ENCODE assay signal across 7 cellular contexts in genomic region chr16:87778830-87779579, GRCh38. TPM values are rescaled to one million over a fixed set of nuclear protein-coding genes. Genes with fewer than 3 reads are reported as not detected.
DNase-seq lines count a peak whose midpoint lies in the region; ATAC-seq and TF ChIP-seq lines count a peak whose summit lies in the region.

No MANE protein-coding gene starts in this region.

- H3K4me3 ChIP-seq in astrocyte of the cerebellum (ENCODE audit: low read depth, low read length), result no peak overlapping the region
- H3K4me3 ChIP-seq in sigmoid colon, result no peak overlapping the region

- ATAC-seq in GM18498 (IDR thresholded peaks at IDR 0.05; ENCODE audit: unreplicated experiment) (peak; percentile 56), HG02973 (IDR thresholded peaks at IDR 0.05; ENCODE audit: unreplicated experiment) (peak; percentile 42)

- WGBS in sigmoid colon, 2 donors, result 26 to 29% methylated on average over 41 of the region's 41 CpGs

- intact Hi-C loops in sigmoid colon (cut with DNase I), result loop anchor here (1.0 to 2.0 kb wide), 3 partner anchors 74 to 130 kb away; no protein-coding TSS in a partner anchor

- TF ChIP-seq CTCF in astrocyte of the cerebellum (IDR thresholded peaks at IDR 0.05; ENCODE audit: low read depth, low read length, missing control alignments) (peak; percentile 81), sigmoid colon (IDR thresholded peaks at IDR 0.05) (peak; percentile 91 to 96 (median 94))

- peak overlapping the region in 3 of 4 donors; percentile 30 to 64 (median 53) for H3K27ac ChIP-seq in sigmoid colon

- no peaks in the 10 kb centered on the region for H3K9me3 ChIP-seq in sigmoid colon

- in situ Hi-C loops in astrocyte of the cerebellum (cut with HindIII; ENCODE audit: low sequenced_read_pairs), result no loop called here

- H3K36me3 ChIP-seq in sigmoid colon, result no peaks in the 10 kb centered on the region

- TF ChIP-seq EP300 in sigmoid colon (IDR thresholded peaks at IDR 0.05), result peak in 1 of 4 donors; percentile 69

- no peak for TF ChIP-seq POLR2A in sigmoid colon (IDR thresholded peaks at IDR 0.05)

- DNase-seq in NCI-H2081 (lab: John Stamatoyannopoulos, UW) (peak; percentile 94 to 96), T1000 (lab: John Stamatoyannopoulos, UW) (peak; percentile 67), astrocyte of the cerebellum (ENCODE audit: low read depth) (peak; percentile 84), hippocampal formation (lab: John Stamatoyannopoulos, UW) (peak; percentile 64 to 84), sigmoid colon (peak; percentile 95)

- peaks cover 0 to 5% (median 4%) of the 10 kb centered on the region in 3 donors for H3K27me3 ChIP-seq in sigmoid colon

- H3K4me1 ChIP-seq in sigmoid colon, result peaks cover 0 to 20% (median 14%) of the 10 kb centered on the region in 4 donors

RNA-seq across cellular contexts. Expression of gene KLHDC4, which starts 13.2 kb away (rescaled TPM):
- total RNA-seq in sigmoid colon, result 10 to 100 TPM; 24.6 to 28.5 (median 25.5) TPM
- polyA plus RNA-seq in sigmoid colon, result 10 to 100 TPM; 12.7 to 71.0 (median 18.0) TPM
